9 cellular contexts compared by ENCODE assay signal in genomic region chr15:66780172-66780972, GRCh38.
DNase-seq lines count a peak whose midpoint lies in the region; ATAC-seq and TF ChIP-seq lines count a peak whose summit lies in the region.
"Had no signal": no experiment of that assay in that cellular context is flagged by ENCODE, and none has a peak within 500 bp of the region (broad histone marks: within the 10 kb centered on the region; RNA-seq: fewer than 3 reads in every experiment).

No MANE protein-coding gene starts in this region.

- ATAC-seq in DND-41 (ENCODE audit: insufficient read depth, low read depth) (no peak), PC-3 (peak; percentile 89), HG03432 (IDR thresholded peaks at IDR 0.05; ENCODE audit: unreplicated experiment) (no peak), HG02870 (IDR thresholded peaks at IDR 0.05; ENCODE audit: unreplicated experiment) (no peak)

- TF ChIP-seq CTCF in DND-41 (IDR thresholded peaks at IDR 0.05; ENCODE audit: borderline replicate concordance, extremely low read depth, low read length, poor library complexity, severe bottlenecking) = no peak
- no peak for TF ChIP-seq CTCF in PC-3 (conservative IDR thresholded peaks at IDR 0.05; ENCODE audit: low read depth, low read length)
- TF ChIP-seq CTCF in osteoblast (IDR thresholded peaks at IDR 0.05; ENCODE audit: extremely low read depth, low read depth, low read length) = no peak

- no peak overlapping the region for H3K9ac ChIP-seq in DND-41 (ENCODE audit: low read depth, low read length)
- no peak overlapping the region for H3K9ac ChIP-seq in PC-3 (ENCODE audit: low read length)

- H3K4me3 ChIP-seq in DND-41 (ENCODE audit: low read depth in 1 of 2, low read length in 2 of 2) (no peak overlapping the region), PC-3 (ENCODE audit: low read length) (no peak overlapping the region), osteoblast (ENCODE audit: insufficient read depth, low read length) (no peak overlapping the region)

- H3K9me3 ChIP-seq in DND-41 (ENCODE audit: insufficient read depth, low read length, severe bottlenecking) (no peaks in the 10 kb centered on the region), PC-3 (ENCODE audit: low read length) (no peaks in the 10 kb centered on the region), osteoblast (ENCODE audit: low read depth, low read length) (no peaks in the 10 kb centered on the region)

- CTCF ChIA-PET in PC-3 (lab: Charles Lee) = no interaction called here
- CTCF ChIA-PET in HEK293T (lab: Yijun Ruan, JAX) = no interaction called here

- H3K4me2 ChIP-seq in DND-41 (ENCODE audit: insufficient read depth, low read length) = no peak overlapping the region
- peak overlapping the region; percentile 56 for H3K4me2 ChIP-seq in PC-3 (ENCODE audit: low read length)
- H3K4me2 ChIP-seq in osteoblast (ENCODE audit: insufficient read depth, low read length) = peak overlapping the region; percentile 58

- H4K20me1 ChIP-seq in DND-41 (ENCODE audit: insufficient read depth, low read length) = peaks cover 21% of the 10 kb centered on the region
- H4K20me1 ChIP-seq in PC-3 (ENCODE audit: low read length) = no peaks in the 10 kb centered on the region
- H4K20me1 ChIP-seq in osteoblast (ENCODE audit: insufficient read depth, low read length) = peaks cover 20% of the 10 kb centered on the region

- no TSS peak for BruUV-seq in PC-3 (replicated peaks; lab: Mats Ljungman, UMichigan)

- H3K27ac ChIP-seq in DND-41 (ENCODE audit: low read length) (no peak overlapping the region), PC-3 (ENCODE audit: low read length) (peak overlapping the region; percentile 58), epithelial cell of prostate (no peak overlapping the region), osteoblast (ENCODE audit: low read depth, low read length) (peak overlapping the region; percentile 84)
- H3K27ac ChIP-seq: VCaP had no signal

- no peaks in the 10 kb centered on the region for H3K9me2 ChIP-seq in PC-3 (replicated peaks; ENCODE audit: low read length)

- no peaks in the 10 kb centered on the region; the same call in none of the 2 replicates for H3K36me3 ChIP-seq in DND-41 (ENCODE audit: insufficient read depth, low read length)
- H3K36me3 ChIP-seq in PC-3 (ENCODE audit: low read depth, low read length) = no peaks in the 10 kb centered on the region
- H3K36me3 ChIP-seq in osteoblast (ENCODE audit: insufficient read depth, low read length) = peaks cover 29% of the 10 kb centered on the region

- no peaks in the 10 kb centered on the region for H3K27me3 ChIP-seq in DND-41 (ENCODE audit: insufficient read depth, low read length, poor library complexity)
- no peaks in the 10 kb centered on the region for H3K27me3 ChIP-seq in PC-3 (ENCODE audit: low read length)
- H3K27me3 ChIP-seq in osteoblast (ENCODE audit: insufficient read depth, low read length) = no peaks in the 10 kb centered on the region

- intact Hi-C loops in PC-3 (cut with micrococcal nuclease) = no loop called here

- POLR2A ChIA-PET in PC-3 (lab: Charles Lee; ENCODE audit: unreplicated experiment) = interaction anchor here (0.6 kb wide), 1 partner anchor 71 kb away, joined by 3 read pairs; no protein-coding TSS in a partner anchor
- POLR2A ChIA-PET in HEK293T (lab: Yijun Ruan, JAX) = interaction anchor here (1.2 to 1.9 kb wide), 2 partner anchors 71 to 78 kb away, joined by 3 to 4 read pairs; partner anchors contain the start of gene SMAD6

- DNase-seq in DND-41 (peak; percentile 10), PC-3 (peak; percentile 84), epithelial cell of prostate (ENCODE audit: low read depth, low spot score) (peak; percentile 39), osteoblast (ENCODE audit: insufficient read length, low spot score, missing footprints) (peak; percentile 100), NCI-H345 (lab: John Stamatoyannopoulos, UW) (no peak), HEK293T (ENCODE audit: extremely low spot score) (no peak)

- H3K4me1 ChIP-seq in DND-41 (ENCODE audit: insufficient read depth, low read length) (no peaks in the 10 kb centered on the region), PC-3 (ENCODE audit: insufficient read depth, low read length) (peaks cover 27% of the 10 kb centered on the region), osteoblast (ENCODE audit: insufficient read depth, low read length) (peaks cover 45% of the 10 kb centered on the region)

- H2AFZ ChIP-seq in DND-41 (ENCODE audit: low read depth, low read length) (no peak overlapping the region), PC-3 (ENCODE audit: low read length) (no peak overlapping the region), osteoblast (ENCODE audit: low read length) (no peak overlapping the region)

- peaks cover 14% of the 10 kb centered on the region; the same call in 1 of the 2 replicates for H3K79me2 ChIP-seq in DND-41 (ENCODE audit: insufficient read depth, low read length)
- H3K79me2 ChIP-seq in PC-3 (ENCODE audit: low read length) = peaks cover 14% of the 10 kb centered on the region; the same call in 1 of the 2 replicates
- H3K79me2 ChIP-seq in osteoblast (ENCODE audit: insufficient read depth, low read length) = peaks cover 76% of the 10 kb centered on the region

- H3F3A ChIP-seq in PC-3 (ENCODE audit: low read length, unreplicated experiment) = no peaks in the 10 kb centered on the region

TF ChIP-seq in HEK293T, 16 proteins besides CTCF, POLR2A, EP300 and RAD21:
- no peak for TF ChIP-seq BHLHE40 (IDR thresholded peaks at IDR 0.05; ENCODE audit: borderline replicate concordance)
- TF ChIP-seq FOXA1 (IDR thresholded peaks at IDR 0.05) = no peak
- no peak for TF ChIP-seq ARNT (IDR thresholded peaks at IDR 0.05)
- no peak for TF ChIP-seq NFRKB (IDR thresholded peaks at IDR 0.05)
- no peak for TF ChIP-seq CTBP1 (IDR thresholded peaks at IDR 0.05; ENCODE audit: borderline replicate concordance)
- TF ChIP-seq HDGF (IDR thresholded peaks at IDR 0.05; ENCODE audit: borderline replicate concordance) = no peak
- no peak for TF ChIP-seq L3MBTL2 (conservative IDR thresholded peaks at IDR 0.05)
- no peak for TF ChIP-seq ZNF384 (IDR thresholded peaks at IDR 0.05)
- no peak for TF ChIP-seq SUZ12 (IDR thresholded peaks at IDR 0.05)
- no peak for TF ChIP-seq LEF1 (IDR thresholded peaks at IDR 0.05; ENCODE audit: borderline replicate concordance)
- no peak for TF ChIP-seq SP1 (IDR thresholded peaks at IDR 0.05)
TF ChIP-seq in HEK293T: peak in this region for 0.

Comparison
In these comparisons a context has a peak if more than half of its experiments do, and no peak if none do; other contexts are left out.
1. DNase-seq: peak in DND-41 (single experiment), PC-3 (single experiment), epithelial cell of prostate (single experiment) and osteoblast (single experiment); none in NCI-H345 (single experiment) and HEK293T (single experiment).
2. H3K27ac ChIP-seq: peak in PC-3 (single experiment) and osteoblast (single experiment); none in DND-41 (single experiment) and epithelial cell of prostate (single experiment).